1 cellular context compared by ENCODE assay signal in the genomic region with DNA sequence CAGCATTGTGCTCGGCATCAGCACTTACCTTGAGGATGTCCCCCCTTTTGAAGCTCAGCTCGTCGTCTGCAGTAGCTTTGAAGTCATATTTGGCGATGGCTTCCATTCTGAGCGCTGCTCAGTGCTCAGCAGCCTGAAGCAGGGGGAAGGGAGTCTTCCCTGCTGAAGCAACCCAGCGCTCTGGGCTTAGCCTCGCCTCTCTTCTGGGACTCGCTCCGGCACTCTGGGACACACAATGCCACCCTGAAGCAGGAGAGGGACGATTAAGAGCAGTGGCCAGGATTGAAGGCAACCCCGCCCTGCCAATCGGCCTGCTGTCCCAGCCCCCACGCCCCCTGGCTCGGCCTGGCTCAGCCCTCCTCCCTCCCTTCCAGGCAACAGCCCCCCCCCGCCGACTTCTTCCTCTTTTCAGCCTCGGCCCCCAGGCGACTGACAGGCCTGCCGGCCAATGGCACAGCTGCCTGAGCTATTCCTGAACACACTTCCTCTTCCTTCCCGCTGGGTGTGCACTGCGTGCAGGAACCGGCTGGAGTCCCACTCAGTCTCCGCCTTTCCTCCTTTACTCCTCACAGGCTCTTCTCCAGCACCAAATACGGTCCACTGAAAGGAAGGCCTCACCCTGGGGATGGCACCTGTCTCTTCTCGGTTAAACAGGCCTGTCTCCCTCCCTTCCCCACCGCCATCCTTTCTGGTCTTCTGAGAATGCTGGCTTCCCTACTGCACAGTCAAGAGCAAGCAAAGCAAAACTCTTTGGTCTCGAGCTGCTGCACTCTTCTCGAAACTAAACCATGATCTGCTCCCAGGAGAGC.
TF ChIP-seq lines count a peak whose summit lies in the region.

No MANE protein-coding gene starts in this region.

TF ChIP-seq in HepG2, 621 proteins besides CTCF, POLR2A, EP300 and RAD21 (continued from another document and continues in another):
- TF ChIP-seq, protein P1, sequence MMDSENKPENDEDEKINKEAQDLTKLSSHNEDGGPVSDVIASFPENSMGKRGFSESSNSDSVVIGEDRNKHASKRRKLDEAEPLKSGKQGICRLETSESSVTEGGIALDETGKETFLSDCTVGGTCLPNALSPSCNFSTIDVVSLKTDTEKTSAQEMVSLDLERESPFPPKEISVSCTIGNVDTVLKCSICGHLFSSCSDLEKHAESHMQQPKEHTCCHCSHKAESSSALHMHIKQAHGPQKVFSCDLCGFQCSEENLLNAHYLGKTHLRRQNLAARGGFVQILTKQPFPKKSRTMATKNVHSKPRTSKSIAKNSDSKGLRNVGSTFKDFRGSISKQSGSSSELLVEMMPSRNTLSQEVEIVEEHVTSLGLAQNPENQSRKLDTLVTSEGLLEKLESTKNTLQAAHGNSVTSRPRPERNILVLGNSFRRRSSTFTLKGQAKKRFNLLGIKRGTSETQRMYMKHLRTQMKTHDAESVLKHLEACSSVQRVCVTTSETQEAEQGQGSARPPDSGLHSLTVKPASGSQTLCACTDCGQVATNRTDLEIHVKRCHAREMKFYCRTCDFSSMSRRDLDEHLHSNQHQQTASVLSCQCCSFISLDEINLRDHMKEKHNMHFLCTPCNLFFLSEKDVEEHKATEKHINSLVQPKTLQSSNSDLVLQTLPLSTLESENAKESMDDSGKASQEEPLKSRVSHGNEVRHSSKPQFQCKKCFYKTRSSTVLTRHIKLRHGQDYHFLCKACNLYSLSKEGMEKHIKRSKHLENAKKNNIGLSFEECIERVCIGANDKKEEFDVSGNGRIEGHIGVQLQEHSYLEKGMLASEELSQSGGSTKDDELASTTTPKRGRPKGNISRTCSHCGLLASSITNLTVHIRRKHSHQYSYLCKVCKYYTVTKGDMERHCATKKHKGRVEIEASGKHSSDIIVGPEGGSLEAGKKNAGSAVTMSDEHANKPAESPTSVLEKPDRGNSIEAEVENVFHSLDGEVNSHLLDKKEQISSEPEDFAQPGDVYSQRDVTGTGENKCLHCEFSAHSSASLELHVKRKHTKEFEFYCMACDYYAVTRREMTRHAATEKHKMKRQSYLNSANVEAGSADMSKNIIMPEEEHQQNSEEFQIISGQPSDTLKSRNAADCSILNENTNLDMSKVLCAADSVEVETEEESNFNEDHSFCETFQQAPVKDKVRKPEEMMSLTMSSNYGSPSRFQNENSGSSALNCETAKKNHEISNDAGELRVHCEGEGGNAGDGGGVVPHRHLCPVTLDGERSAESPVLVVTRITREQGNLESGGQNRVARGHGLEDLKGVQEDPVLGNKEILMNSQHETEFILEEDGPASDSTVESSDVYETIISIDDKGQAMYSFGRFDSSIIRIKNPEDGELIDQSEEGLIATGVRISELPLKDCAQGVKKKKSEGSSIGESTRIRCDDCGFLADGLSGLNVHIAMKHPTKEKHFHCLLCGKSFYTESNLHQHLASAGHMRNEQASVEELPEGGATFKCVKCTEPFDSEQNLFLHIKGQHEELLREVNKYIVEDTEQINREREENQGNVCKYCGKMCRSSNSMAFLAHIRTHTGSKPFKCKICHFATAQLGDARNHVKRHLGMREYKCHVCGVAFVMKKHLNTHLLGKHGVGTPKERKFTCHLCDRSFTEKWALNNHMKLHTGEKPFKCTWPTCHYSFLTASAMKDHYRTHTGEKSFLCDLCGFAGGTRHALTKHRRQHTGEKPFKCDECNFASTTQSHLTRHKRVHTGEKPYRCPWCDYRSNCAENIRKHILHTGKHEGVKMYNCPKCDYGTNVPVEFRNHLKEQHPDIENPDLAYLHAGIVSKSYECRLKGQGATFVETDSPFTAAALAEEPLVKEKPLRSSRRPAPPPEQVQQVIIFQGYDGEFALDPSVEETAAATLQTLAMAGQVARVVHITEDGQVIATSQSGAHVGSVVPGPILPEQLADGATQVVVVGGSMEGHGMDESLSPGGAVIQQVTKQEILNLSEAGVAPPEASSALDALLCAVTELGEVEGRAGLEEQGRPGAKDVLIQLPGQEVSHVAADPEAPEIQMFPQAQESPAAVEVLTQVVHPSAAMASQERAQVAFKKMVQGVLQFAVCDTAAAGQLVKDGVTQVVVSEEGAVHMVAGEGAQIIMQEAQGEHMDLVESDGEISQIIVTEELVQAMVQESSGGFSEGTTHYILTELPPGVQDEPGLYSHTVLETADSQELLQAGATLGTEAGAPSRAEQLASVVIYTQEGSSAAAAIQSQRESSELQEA (CRISPR knock-in tag; IDR thresholded peaks at IDR 0.05; ENCODE audit: not compliant biosample characterization) = no peak
- TF ChIP-seq ZNF720 (CRISPR knock-in tag; IDR thresholded peaks at IDR 0.05) (no peak), HNRNPK (IDR thresholded peaks at IDR 0.05; ENCODE audit: low read depth, low read length, poor library complexity, severe bottlenecking) (no peak), ZNF136 (CRISPR knock-in tag; IDR thresholded peaks at IDR 0.05; ENCODE audit: low read depth) (no peak), ZNF354B (CRISPR knock-in tag; IDR thresholded peaks at IDR 0.05) (0 out of 2 replicates have a peak, but pooled peaks have one; percentile 25), ZNF33A (CRISPR knock-in tag; IDR thresholded peaks at IDR 0.05; ENCODE audit: borderline replicate concordance) (no peak), ZNF225 (CRISPR knock-in tag; IDR thresholded peaks at IDR 0.05) (peak; percentile 76; the same call in 1 of the 2 replicates), FOXJ3 (CRISPR knock-in tag; IDR thresholded peaks at IDR 0.05; ENCODE audit: borderline replicate concordance) (no peak), RORA (CRISPR knock-in tag; IDR thresholded peaks at IDR 0.05) (no peak), CREM (IDR thresholded peaks at IDR 0.05) (peak; percentile 73), CREM (CRISPR knock-in tag; IDR thresholded peaks at IDR 0.05) (no peak), ZBTB7B (CRISPR knock-in tag; IDR thresholded peaks at IDR 0.05) (peak; percentile 82), ZBTB20 (CRISPR knock-in tag; IDR thresholded peaks at IDR 0.05; ENCODE audit: borderline replicate concordance, low read depth) (no peak), ZNF282 (IDR thresholded peaks at IDR 0.05; ENCODE audit: partially characterized antibody) (no peak), ZNF790 (CRISPR knock-in tag; IDR thresholded peaks at IDR 0.05; ENCODE audit: borderline replicate concordance) (no peak), HNRNPLL (IDR thresholded peaks at IDR 0.05; ENCODE audit: low read depth, low read length, poor library complexity, severe bottlenecking) (peak; percentile 36), TGIF2 (CRISPR knock-in tag; IDR thresholded peaks at IDR 0.05) (no peak), BRD4 (CRISPR knock-in tag; IDR thresholded peaks at IDR 0.05) (no peak), ZNF616 (CRISPR knock-in tag; IDR thresholded peaks at IDR 0.05; ENCODE audit: low read depth) (peak; percentile 82; the same call in 1 of the 2 replicates), GLI4 (CRISPR knock-in tag; IDR thresholded peaks at IDR 0.05; ENCODE audit: borderline replicate concordance) (peak; percentile 91; the same call in 1 of the 2 replicates)
- TF ChIP-seq, protein P2, sequence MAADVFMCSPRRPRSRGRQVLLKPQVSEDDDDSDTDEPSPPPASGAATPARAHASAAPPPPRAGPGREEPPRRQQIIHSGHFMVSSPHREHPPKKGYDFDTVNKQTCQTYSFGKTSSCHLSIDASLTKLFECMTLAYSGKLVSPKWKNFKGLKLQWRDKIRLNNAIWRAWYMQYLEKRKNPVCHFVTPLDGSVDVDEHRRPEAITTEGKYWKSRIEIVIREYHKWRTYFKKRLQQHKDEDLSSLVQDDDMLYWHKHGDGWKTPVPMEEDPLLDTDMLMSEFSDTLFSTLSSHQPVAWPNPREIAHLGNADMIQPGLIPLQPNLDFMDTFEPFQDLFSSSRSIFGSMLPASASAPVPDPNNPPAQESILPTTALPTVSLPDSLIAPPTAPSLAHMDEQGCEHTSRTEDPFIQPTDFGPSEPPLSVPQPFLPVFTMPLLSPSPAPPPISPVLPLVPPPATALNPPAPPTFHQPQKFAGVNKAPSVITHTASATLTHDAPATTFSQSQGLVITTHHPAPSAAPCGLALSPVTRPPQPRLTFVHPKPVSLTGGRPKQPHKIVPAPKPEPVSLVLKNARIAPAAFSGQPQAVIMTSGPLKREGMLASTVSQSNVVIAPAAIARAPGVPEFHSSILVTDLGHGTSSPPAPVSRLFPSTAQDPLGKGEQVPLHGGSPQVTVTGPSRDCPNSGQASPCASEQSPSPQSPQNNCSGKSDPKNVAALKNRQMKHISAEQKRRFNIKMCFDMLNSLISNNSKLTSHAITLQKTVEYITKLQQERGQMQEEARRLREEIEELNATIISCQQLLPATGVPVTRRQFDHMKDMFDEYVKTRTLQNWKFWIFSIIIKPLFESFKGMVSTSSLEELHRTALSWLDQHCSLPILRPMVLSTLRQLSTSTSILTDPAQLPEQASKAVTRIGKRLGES (CRISPR knock-in tag; IDR thresholded peaks at IDR 0.05; ENCODE audit: borderline replicate concordance) = 0 out of 2 replicates have a peak, but pooled peaks have one; percentile 33
- TF ChIP-seq, protein P3, sequence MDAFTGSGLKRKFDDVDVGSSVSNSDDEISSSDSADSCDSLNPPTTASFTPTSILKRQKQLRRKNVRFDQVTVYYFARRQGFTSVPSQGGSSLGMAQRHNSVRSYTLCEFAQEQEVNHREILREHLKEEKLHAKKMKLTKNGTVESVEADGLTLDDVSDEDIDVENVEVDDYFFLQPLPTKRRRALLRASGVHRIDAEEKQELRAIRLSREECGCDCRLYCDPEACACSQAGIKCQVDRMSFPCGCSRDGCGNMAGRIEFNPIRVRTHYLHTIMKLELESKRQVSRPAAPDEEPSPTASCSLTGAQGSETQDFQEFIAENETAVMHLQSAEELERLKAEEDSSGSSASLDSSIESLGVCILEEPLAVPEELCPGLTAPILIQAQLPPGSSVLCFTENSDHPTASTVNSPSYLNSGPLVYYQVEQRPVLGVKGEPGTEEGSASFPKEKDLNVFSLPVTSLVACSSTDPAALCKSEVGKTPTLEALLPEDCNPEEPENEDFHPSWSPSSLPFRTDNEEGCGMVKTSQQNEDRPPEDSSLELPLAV (CRISPR knock-in tag; conservative IDR thresholded peaks at IDR 0.05; ENCODE audit: low read depth) = no peak
- TF ChIP-seq, protein P4, sequence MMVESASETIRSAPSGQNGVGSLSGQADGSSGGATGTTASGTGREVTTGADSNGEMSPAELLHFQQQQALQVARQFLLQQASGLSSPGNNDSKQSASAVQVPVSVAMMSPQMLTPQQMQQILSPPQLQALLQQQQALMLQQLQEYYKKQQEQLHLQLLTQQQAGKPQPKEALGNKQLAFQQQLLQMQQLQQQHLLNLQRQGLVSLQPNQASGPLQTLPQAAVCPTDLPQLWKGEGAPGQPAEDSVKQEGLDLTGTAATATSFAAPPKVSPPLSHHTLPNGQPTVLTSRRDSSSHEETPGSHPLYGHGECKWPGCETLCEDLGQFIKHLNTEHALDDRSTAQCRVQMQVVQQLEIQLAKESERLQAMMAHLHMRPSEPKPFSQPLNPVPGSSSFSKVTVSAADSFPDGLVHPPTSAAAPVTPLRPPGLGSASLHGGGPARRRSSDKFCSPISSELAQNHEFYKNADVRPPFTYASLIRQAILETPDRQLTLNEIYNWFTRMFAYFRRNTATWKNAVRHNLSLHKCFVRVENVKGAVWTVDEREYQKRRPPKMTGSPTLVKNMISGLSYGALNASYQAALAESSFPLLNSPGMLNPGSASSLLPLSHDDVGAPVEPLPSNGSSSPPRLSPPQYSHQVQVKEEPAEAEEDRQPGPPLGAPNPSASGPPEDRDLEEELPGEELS (CRISPR knock-in tag; IDR thresholded peaks at IDR 0.05) = peak; percentile 57; the same call in 1 of the 2 replicates
- TF ChIP-seq, protein P5, sequence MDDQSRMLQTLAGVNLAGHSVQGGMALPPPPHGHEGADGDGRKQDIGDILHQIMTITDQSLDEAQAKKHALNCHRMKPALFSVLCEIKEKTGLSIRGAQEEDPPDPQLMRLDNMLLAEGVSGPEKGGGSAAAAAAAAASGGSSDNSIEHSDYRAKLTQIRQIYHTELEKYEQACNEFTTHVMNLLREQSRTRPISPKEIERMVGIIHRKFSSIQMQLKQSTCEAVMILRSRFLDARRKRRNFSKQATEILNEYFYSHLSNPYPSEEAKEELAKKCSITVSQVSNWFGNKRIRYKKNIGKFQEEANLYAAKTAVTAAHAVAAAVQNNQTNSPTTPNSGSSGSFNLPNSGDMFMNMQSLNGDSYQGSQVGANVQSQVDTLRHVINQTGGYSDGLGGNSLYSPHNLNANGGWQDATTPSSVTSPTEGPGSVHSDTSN (CRISPR knock-in tag; IDR thresholded peaks at IDR 0.05; ENCODE audit: borderline replicate concordance) = 0 out of 2 replicates have a peak, but pooled peaks have one; percentile 55
- TF ChIP-seq, protein P6, sequence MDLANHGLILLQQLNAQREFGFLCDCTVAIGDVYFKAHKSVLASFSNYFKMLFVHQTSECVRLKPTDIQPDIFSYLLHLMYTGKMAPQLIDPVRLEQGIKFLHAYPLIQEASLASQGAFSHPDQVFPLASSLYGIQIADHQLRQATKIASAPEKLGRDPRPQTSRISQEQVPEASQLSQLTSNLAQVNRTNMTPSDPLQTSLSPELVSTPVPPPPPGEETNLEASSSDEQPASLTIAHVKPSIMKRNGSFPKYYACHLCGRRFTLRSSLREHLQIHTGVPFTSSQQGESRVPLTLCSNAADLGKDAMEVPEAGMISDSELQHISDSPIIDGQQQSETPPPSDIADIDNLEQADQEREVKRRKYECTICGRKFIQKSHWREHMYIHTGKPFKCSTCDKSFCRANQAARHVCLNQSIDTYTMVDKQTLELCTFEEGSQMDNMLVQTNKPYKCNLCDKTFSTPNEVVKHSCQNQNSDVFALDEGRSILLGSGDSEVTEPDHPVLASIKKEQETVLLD (CRISPR knock-in tag; IDR thresholded peaks at IDR 0.05; ENCODE audit: low read depth) = no peak
- TF ChIP-seq, protein P7, sequence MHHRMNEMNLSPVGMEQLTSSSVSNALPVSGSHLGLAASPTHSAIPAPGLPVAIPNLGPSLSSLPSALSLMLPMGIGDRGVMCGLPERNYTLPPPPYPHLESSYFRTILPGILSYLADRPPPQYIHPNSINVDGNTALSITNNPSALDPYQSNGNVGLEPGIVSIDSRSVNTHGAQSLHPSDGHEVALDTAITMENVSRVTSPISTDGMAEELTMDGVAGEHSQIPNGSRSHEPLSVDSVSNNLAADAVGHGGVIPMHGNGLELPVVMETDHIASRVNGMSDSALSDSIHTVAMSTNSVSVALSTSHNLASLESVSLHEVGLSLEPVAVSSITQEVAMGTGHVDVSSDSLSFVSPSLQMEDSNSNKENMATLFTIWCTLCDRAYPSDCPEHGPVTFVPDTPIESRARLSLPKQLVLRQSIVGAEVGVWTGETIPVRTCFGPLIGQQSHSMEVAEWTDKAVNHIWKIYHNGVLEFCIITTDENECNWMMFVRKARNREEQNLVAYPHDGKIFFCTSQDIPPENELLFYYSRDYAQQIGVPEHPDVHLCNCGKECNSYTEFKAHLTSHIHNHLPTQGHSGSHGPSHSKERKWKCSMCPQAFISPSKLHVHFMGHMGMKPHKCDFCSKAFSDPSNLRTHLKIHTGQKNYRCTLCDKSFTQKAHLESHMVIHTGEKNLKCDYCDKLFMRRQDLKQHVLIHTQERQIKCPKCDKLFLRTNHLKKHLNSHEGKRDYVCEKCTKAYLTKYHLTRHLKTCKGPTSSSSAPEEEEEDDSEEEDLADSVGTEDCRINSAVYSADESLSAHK (CRISPR knock-in tag; IDR thresholded peaks at IDR 0.05; ENCODE audit: borderline replicate concordance) = no peak
